ENCODE assay signal across 1 cellular context in genomic region chr1:43436371-43436770, GRCh38.
TF ChIP-seq lines count a peak whose summit lies in the region.

No MANE protein-coding gene starts in this region.

TF ChIP-seq in WTC11, 78 proteins besides CTCF, POLR2A, EP300 and RAD21 (continued from another document):
- TF ChIP-seq ZBTB43 (CRISPR knock-in tag; IDR thresholded peaks at IDR 0.05): no peak
- no peak for TF ChIP-seq IRF1 (CRISPR knock-in tag; IDR thresholded peaks at IDR 0.05)
- no peak for TF ChIP-seq EMX1 (CRISPR knock-in tag; IDR thresholded peaks at IDR 0.05)
- TF ChIP-seq ZMAT4 (CRISPR knock-in tag; IDR thresholded peaks at IDR 0.05): no peak
- no peak for TF ChIP-seq ZNF416 (CRISPR knock-in tag; IDR thresholded peaks at IDR 0.05)
- no peak for TF ChIP-seq JAZF1 (CRISPR knock-in tag; IDR thresholded peaks at IDR 0.05)
